Comparison of ENCODE assay signal across 19 cellular contexts in genomic region chr10:6674282-6674681, GRCh38.
"Had no signal": no experiment of that assay in that cellular context is flagged by ENCODE, and none has a peak within 500 bp of the region (broad histone marks: within the 10 kb centered on the region; RNA-seq: fewer than 3 reads in every experiment).

No MANE protein-coding gene starts in this region.

- H3K27ac Mint-ChIP-seq: activated naive CD4-positive, alpha-beta T cell treated with anti-CD3 and anti-CD28 coated beads, Interleukin-2, amount 50 U/mL, for 72 hours; brain; dendritic cell treated with granulocyte-macrophage colony-stimulating factor and Interleukin-4, amounts not matched to agents 40 ng/mL and 50 ng/mL, for 4 days; endodermal cell; natural killer cell treated with Interleukin-12 subunit alpha and Interleukin-12 subunit beta and Interleukin-15 and Interleukin-18, amount 100 ng/mL, for 72 hours; progenitor cell of endocrine pancreas had no signal

- H3K4me3 ChIP-seq: esophagus muscularis mucosa had no signal

- H3K27ac ChIP-seq: esophagus muscularis mucosa had no signal

- FAIRE-seq: small intestine, urothelium cell line had no signal

- ATAC-seq: activated naive CD4-positive, alpha-beta T cell treated with anti-CD3 and anti-CD28 coated beads, Interleukin-2, amount 50 U/mL, for 72 hours; activated T-cell treated with anti-CD3 and anti-CD28 coated beads, Interleukin-2, amount 50 U/mL, for 4 hours; left colon; natural killer cell treated with Interleukin-12 subunit alpha and Interleukin-12 subunit beta and Interleukin-15 and Interleukin-18, amount 100 ng/mL, for 72 hours; right cardiac atrium had no signal

- H3K9me3 Mint-ChIP-seq: activated naive CD4-positive, alpha-beta T cell treated with anti-CD3 and anti-CD28 coated beads, Interleukin-2, amount 50 U/mL, for 72 hours; activated T-cell treated with anti-CD3 and anti-CD28 coated beads, Interleukin-2, amount 50 U/mL, for 4 hours; central memory CD8-positive, alpha-beta T cell; dendritic cell treated with granulocyte-macrophage colony-stimulating factor and Interleukin-4, amounts not matched to agents 40 ng/mL and 50 ng/mL, for 4 days; endodermal cell; natural killer cell treated with Interleukin-12 subunit alpha and Interleukin-12 subunit beta and Interleukin-15 and Interleukin-18, amount 100 ng/mL, for 72 hours had no signal

- H3K4me1 Mint-ChIP-seq: endodermal cell had no signal

- H3K36me3 Mint-ChIP-seq: activated naive CD4-positive, alpha-beta T cell treated with anti-CD3 and anti-CD28 coated beads, Interleukin-2, amount 50 U/mL, for 72 hours; brain; natural killer cell treated with Interleukin-12 subunit alpha and Interleukin-12 subunit beta and Interleukin-15 and Interleukin-18, amount 100 ng/mL, for 72 hours had no signal

- DNase-seq: activated effector memory CD4-positive, alpha-beta T cell treated with anti-CD3 and anti-CD28 coated beads, Interleukin-2, amount 50 U/mL, for 16 hours; activated T-cell treated with anti-CD3 and anti-CD28 coated beads, Interleukin-2, amount 50 U/mL, for 4 hours; amygdala; endodermal cell; foreskin fibroblast; glutamatergic neuron; left colon; mammary epithelial cell; occipital lobe; right cardiac atrium; small intestine had no signal

- H3K9me3 ChIP-seq: esophagus muscularis mucosa had no signal

- H3K36me3 ChIP-seq: esophagus muscularis mucosa had no signal

- H3K4me3 Mint-ChIP-seq: activated T-cell treated with anti-CD3 and anti-CD28 coated beads, Interleukin-2, amount 50 U/mL, for 4 hours; brain; central memory CD8-positive, alpha-beta T cell; dendritic cell treated with granulocyte-macrophage colony-stimulating factor and Interleukin-4, amounts not matched to agents 40 ng/mL and 50 ng/mL, for 4 days; endodermal cell; natural killer cell treated with Interleukin-12 subunit alpha and Interleukin-12 subunit beta and Interleukin-15 and Interleukin-18, amount 100 ng/mL, for 72 hours had no signal
